ENCODE assay signal across 1 cellular context in the genomic region with DNA sequence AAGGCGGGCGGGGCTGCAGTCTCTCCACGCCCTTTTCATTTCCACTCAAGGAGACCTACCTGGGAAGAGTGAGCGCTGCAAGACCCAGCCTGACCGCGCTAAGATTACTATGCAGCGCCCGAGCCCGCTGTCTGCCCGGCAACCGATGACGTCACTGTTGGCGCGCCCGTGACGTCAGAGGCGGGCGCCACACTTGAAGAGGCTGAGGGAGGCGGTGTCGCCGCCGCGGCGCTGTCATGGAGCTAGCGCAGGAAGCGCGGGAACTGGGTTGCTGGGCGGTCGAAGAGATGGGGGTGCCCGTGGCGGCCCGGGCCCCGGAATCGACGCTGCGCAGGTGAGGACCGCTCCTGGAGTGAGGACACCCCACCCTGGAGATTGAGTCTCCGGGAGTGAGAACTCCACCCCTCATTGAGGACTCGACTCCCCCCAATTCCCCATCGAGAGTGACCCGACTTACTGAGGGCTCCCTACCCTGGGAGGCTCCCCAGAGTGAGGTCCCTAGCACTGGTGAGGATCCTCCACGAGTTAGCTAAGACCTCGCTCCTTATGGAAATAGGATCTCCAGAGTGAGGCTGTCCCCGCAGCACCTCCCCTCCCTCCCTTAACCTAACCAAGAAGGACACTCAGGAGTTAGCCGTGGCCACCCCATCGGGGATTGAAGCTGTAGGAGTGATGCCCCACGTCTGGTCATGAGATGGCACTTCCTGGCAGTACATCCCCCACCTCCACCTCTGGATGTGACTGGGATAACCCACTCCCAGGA.
TF ChIP-seq lines count a peak whose summit lies in the region.

A gene with protein sequence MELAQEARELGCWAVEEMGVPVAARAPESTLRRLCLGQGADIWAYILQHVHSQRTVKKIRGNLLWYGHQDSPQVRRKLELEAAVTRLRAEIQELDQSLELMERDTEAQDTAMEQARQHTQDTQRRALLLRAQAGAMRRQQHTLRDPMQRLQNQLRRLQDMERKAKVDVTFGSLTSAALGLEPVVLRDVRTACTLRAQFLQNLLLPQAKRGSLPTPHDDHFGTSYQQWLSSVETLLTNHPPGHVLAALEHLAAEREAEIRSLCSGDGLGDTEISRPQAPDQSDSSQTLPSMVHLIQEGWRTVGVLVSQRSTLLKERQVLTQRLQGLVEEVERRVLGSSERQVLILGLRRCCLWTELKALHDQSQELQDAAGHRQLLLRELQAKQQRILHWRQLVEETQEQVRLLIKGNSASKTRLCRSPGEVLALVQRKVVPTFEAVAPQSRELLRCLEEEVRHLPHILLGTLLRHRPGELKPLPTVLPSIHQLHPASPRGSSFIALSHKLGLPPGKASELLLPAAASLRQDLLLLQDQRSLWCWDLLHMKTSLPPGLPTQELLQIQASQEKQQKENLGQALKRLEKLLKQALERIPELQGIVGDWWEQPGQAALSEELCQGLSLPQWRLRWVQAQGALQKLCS (plus strand): TSS at position 177 of the 763 bp plus-strand sequence. CDS start 60 bp downstream, at position 237.

TF ChIP-seq in SK-N-SH, 30 proteins besides CTCF, POLR2A, EP300 and RAD21 (continued from another document):
- TF ChIP-seq, protein P1, sequence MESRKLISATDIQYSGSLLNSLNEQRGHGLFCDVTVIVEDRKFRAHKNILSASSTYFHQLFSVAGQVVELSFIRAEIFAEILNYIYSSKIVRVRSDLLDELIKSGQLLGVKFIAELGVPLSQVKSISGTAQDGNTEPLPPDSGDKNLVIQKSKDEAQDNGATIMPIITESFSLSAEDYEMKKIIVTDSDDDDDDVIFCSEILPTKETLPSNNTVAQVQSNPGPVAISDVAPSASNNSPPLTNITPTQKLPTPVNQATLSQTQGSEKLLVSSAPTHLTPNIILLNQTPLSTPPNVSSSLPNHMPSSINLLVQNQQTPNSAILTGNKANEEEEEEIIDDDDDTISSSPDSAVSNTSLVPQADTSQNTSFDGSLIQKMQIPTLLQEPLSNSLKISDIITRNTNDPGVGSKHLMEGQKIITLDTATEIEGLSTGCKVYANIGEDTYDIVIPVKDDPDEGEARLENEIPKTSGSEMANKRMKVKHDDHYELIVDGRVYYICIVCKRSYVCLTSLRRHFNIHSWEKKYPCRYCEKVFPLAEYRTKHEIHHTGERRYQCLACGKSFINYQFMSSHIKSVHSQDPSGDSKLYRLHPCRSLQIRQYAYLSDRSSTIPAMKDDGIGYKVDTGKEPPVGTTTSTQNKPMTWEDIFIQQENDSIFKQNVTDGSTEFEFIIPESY (IDR thresholded peaks at IDR 0.05; ENCODE audit: borderline replicate concordance, low read depth) = no peak
- TF ChIP-seq RXRA (IDR thresholded peaks at IDR 0.05; ENCODE audit: borderline replicate concordance, low read depth) = no peak
- peak; percentile 95 for TF ChIP-seq SIN3A (IDR thresholded peaks at IDR 0.05; ENCODE audit: borderline replicate concordance, low read depth, low read length)
- TF ChIP-seq TAF1 (IDR thresholded peaks at IDR 0.05; ENCODE audit: borderline replicate concordance, low read depth, low read length) = peak; percentile 61; the same call in 1 of the 2 replicates
- no peak for TF ChIP-seq NFIC (IDR thresholded peaks at IDR 0.05; ENCODE audit: borderline replicate concordance)
- TF ChIP-seq, protein P2, sequence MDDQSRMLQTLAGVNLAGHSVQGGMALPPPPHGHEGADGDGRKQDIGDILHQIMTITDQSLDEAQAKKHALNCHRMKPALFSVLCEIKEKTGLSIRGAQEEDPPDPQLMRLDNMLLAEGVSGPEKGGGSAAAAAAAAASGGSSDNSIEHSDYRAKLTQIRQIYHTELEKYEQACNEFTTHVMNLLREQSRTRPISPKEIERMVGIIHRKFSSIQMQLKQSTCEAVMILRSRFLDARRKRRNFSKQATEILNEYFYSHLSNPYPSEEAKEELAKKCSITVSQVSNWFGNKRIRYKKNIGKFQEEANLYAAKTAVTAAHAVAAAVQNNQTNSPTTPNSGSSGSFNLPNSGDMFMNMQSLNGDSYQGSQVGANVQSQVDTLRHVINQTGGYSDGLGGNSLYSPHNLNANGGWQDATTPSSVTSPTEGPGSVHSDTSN (IDR thresholded peaks at IDR 0.05) = no peak
- no peak for TF ChIP-seq GABPA (IDR thresholded peaks at IDR 0.05; ENCODE audit: low read depth)
- TF ChIP-seq GATA2 (CRISPR knock-in tag; IDR thresholded peaks at IDR 0.05) = no peak
- no peak for TF ChIP-seq NRF1 (IDR thresholded peaks at IDR 0.05; ENCODE audit: low read depth, low read length)
- TF ChIP-seq FOSL2 (IDR thresholded peaks at IDR 0.05; ENCODE audit: borderline replicate concordance, low read depth) = no peak
- no peak for TF ChIP-seq FOXJ3 (CRISPR knock-in tag; IDR thresholded peaks at IDR 0.05)
- TF ChIP-seq FOXM1 (IDR thresholded peaks at IDR 0.05; ENCODE audit: low read depth) = no peak
- TF ChIP-seq TCF12 (IDR thresholded peaks at IDR 0.05) = no peak
- TF ChIP-seq, protein P3, sequence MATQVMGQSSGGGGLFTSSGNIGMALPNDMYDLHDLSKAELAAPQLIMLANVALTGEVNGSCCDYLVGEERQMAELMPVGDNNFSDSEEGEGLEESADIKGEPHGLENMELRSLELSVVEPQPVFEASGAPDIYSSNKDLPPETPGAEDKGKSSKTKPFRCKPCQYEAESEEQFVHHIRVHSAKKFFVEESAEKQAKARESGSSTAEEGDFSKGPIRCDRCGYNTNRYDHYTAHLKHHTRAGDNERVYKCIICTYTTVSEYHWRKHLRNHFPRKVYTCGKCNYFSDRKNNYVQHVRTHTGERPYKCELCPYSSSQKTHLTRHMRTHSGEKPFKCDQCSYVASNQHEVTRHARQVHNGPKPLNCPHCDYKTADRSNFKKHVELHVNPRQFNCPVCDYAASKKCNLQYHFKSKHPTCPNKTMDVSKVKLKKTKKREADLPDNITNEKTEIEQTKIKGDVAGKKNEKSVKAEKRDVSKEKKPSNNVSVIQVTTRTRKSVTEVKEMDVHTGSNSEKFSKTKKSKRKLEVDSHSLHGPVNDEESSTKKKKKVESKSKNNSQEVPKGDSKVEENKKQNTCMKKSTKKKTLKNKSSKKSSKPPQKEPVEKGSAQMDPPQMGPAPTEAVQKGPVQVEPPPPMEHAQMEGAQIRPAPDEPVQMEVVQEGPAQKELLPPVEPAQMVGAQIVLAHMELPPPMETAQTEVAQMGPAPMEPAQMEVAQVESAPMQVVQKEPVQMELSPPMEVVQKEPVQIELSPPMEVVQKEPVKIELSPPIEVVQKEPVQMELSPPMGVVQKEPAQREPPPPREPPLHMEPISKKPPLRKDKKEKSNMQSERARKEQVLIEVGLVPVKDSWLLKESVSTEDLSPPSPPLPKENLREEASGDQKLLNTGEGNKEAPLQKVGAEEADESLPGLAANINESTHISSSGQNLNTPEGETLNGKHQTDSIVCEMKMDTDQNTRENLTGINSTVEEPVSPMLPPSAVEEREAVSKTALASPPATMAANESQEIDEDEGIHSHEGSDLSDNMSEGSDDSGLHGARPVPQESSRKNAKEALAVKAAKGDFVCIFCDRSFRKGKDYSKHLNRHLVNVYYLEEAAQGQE (IDR thresholded peaks at IDR 0.05; ENCODE audit: low read depth, low read length) = peak; percentile 1; the same call in 1 of the 2 replicates
- peak; percentile 90 for TF ChIP-seq MXI1 (IDR thresholded peaks at IDR 0.05; ENCODE audit: low read depth, low read length)
- TF ChIP-seq, protein P4, sequence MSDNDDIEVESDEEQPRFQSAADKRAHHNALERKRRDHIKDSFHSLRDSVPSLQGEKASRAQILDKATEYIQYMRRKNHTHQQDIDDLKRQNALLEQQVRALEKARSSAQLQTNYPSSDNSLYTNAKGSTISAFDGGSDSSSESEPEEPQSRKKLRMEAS (IDR thresholded peaks at IDR 0.05; ENCODE audit: low read depth) = peak; percentile 75; the same call in 1 of the 2 replicates
- TF ChIP-seq, protein P5, sequence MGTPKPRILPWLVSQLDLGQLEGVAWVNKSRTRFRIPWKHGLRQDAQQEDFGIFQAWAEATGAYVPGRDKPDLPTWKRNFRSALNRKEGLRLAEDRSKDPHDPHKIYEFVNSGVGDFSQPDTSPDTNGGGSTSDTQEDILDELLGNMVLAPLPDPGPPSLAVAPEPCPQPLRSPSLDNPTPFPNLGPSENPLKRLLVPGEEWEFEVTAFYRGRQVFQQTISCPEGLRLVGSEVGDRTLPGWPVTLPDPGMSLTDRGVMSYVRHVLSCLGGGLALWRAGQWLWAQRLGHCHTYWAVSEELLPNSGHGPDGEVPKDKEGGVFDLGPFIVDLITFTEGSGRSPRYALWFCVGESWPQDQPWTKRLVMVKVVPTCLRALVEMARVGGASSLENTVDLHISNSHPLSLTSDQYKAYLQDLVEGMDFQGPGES (IDR thresholded peaks at IDR 0.05; ENCODE audit: low read depth, low read length) = no peak
- 0 out of 2 replicates have a peak, but pooled peaks have one; percentile 51 for TF ChIP-seq YY1 (IDR thresholded peaks at IDR 0.05; ENCODE audit: low read depth)
- TF ChIP-seq TEAD4 (IDR thresholded peaks at IDR 0.05; ENCODE audit: borderline replicate concordance, insufficient read depth) = no peak
- TF ChIP-seq EZH2phosphoT487 (IDR thresholded peaks at IDR 0.05; ENCODE audit: borderline replicate concordance, low read depth) = no peak
- TF ChIP-seq, protein P6, sequence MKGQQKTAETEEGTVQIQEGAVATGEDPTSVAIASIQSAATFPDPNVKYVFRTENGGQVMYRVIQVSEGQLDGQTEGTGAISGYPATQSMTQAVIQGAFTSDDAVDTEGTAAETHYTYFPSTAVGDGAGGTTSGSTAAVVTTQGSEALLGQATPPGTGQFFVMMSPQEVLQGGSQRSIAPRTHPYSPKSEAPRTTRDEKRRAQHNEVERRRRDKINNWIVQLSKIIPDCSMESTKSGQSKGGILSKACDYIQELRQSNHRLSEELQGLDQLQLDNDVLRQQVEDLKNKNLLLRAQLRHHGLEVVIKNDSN (IDR thresholded peaks at IDR 0.05; ENCODE audit: borderline replicate concordance, low read depth) = no peak
- TF ChIP-seq MEF2A (IDR thresholded peaks at IDR 0.05; ENCODE audit: borderline replicate concordance, low read depth) = no peak
